21 cellular contexts compared by ENCODE assay signal in genomic region chr5:176508603-176509002, GRCh38. TPM values are rescaled to one million over a fixed set of nuclear protein-coding genes. Genes with fewer than 3 reads are reported as not detected.
DNase-seq lines count a peak whose midpoint lies in the region; TF ChIP-seq lines count a peak whose summit lies in the region.
"Had no signal": no experiment of that assay in that cellular context is flagged by ENCODE, and none has a peak within 500 bp of the region (broad histone marks: within the 10 kb centered on the region; RNA-seq: fewer than 3 reads in every experiment).

No MANE protein-coding gene starts in this region.

- no peaks in the 10 kb centered on the region for H3K9me3 Mint-ChIP-seq in Calu3 (ENCODE audit: low read depth, unreplicated experiment)
- H3K9me3 Mint-ChIP-seq in nephron progenitor cell, result no peaks in the 10 kb centered on the region
- H3K9me3 Mint-ChIP-seq: CD8-positive, alpha-beta memory T cell had no signal

- TF ChIP-seq CTCF in Calu3 (IDR thresholded peaks at IDR 0.05; ENCODE audit: unreplicated experiment), result no peak
- no peak for TF ChIP-seq CTCF in nephron progenitor cell (IDR thresholded peaks at IDR 0.05)

- peak; percentile 24 for DNase-seq in DMS 273 (lab: John Stamatoyannopoulos, UW; ENCODE audit: unreplicated experiment)
- DNase-seq in DMS 273 treated with DMSO at 0.1 percent for 48 hours (lab: John Stamatoyannopoulos, UW), result no peak
- DNase-seq in Calu3, result no peak
- peak; percentile 11 for DNase-seq in amniotic epithelial cell (ENCODE audit: low read depth)
- DNase-seq in nephron progenitor cell, result no peak
- no peak for DNase-seq in EL
- no peak for DNase-seq in T-helper 9 cell
- DNase-seq in NCI-H1105 (lab: John Stamatoyannopoulos, UW), result no peak
- DNase-seq: AML-193; CD8-positive, alpha-beta memory T cell; KBM-7; NCI-H1092 treated with DMSO at 0.1 percent for 48 hours; NCI-H146; NCI-H2029; NCI-H2227 treated with DMSO at 0.1 percent for 48 hours; NCI-H510A; NCI-H748 treated with DMSO at 0.1 percent for 48 hours; PC-9; RPMI8226; SHP77 treated with DMSO at 0.1 percent for 48 hours had no signal

- H3K36me3 Mint-ChIP-seq in Calu3 (ENCODE audit: insufficient read depth, unreplicated experiment) (peaks cover 57% of the 10 kb centered on the region), nephron progenitor cell (ENCODE audit: low read depth) (peaks cover 64% of the 10 kb centered on the region)

- CTCF ChIA-PET in Calu3 (lab: Charles Lee), result interaction anchor here (0.8 kb wide), 1 partner anchor 16 kb away, joined by 3 read pairs; no protein-coding TSS in a partner anchor

- no peaks in the 10 kb centered on the region for H3K27me3 Mint-ChIP-seq in Calu3 (ENCODE audit: unreplicated experiment)
- H3K27me3 Mint-ChIP-seq in nephron progenitor cell (ENCODE audit: low read depth, poor library complexity), result no peaks in the 10 kb centered on the region
- H3K27me3 Mint-ChIP-seq: CD8-positive, alpha-beta memory T cell had no signal

- H3K4me3 Mint-ChIP-seq in Calu3 (ENCODE audit: low read depth, unreplicated experiment) (no peak overlapping the region), nephron progenitor cell (no peak overlapping the region)
- H3K4me3 Mint-ChIP-seq: CD8-positive, alpha-beta memory T cell had no signal

- H3K27ac Mint-ChIP-seq in Calu3 (ENCODE audit: unreplicated experiment), result peak overlapping the region; percentile 26
- H3K27ac Mint-ChIP-seq in nephron progenitor cell, result peak overlapping the region; percentile 83

- no TSS peak for BruUV-seq in Calu3 (replicated peaks; lab: Mats Ljungman, UMichigan)

- H3K4me1 Mint-ChIP-seq in Calu3 (ENCODE audit: low read depth, unreplicated experiment) (no peaks in the 10 kb centered on the region), nephron progenitor cell (peaks cover 1% of the 10 kb centered on the region)

- intact Hi-C loops in Calu3 (cut with micrococcal nuclease; ENCODE audit: unreplicated experiment), result no loop called here

RNA-seq across cellular contexts. Expression of gene RNF44, which starts 28.6 kb away (rescaled TPM):
- total RNA-seq in Calu3 (2022), result 76.9 and 82.3 TPM in 2 replicates

RNA-seq across cellular contexts. Expression of gene CDHR2, which starts 40.5 kb away (rescaled TPM):
- 7.8 and 13.3 TPM in 2 replicates for total RNA-seq in Calu3 (2022)
- total RNA-seq: H4, PC-9 had no signal

Comparison
In these comparisons a context has a peak if more than half of its experiments do, and no peak if none do; other contexts are left out.
1. DNase-seq: peak in DMS 273 (single experiment) and amniotic epithelial cell (single experiment); none in DMS 273 treated with DMSO at 0.1 percent for 48 hours (single experiment), Calu3 (single experiment), nephron progenitor cell (single experiment), EL (single experiment), T-helper 9 cell (single experiment) and NCI-H1105 (single experiment).